Comparison of ENCODE assay signal across 8 cellular contexts in the genomic region with DNA sequence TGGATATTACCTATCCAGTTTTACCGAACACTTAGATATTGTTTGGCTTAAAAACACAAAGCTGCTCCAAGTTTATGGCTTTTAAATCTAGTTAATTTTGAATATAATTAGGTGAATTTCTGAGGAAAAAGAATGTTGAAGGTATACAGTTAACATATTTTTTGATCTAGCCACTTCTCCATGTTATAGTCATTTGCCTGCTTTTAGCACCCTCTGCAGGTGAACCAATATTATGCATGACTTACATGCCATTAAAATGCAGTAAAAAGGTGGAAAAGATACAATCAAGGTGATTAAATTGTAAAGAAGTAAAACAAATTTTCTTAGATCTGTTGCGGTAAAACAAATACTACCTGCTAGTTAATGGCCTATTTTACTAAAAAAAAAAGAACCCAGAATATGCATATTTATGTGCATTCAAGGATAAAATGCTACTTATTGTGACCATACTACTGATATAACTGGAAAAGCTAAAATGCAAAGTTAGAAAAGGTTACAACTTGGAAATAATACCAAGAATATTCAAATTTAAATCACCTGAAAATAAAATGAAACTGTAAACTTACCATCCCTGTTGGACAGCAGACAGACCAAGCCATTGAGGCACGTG.
DNase-seq lines count a peak whose midpoint lies in the region; ATAC-seq, FAIRE-seq and TF ChIP-seq lines count a peak whose summit lies in the region.

No MANE protein-coding gene starts in this region.

- no peak overlapping the region for H3K27ac ChIP-seq in C4-2B
- H3K27ac ChIP-seq in GM23248: no peak overlapping the region
- no peak overlapping the region for H3K27ac ChIP-seq in endothelial cell of umbilical vein (ENCODE audit: insufficient read depth, low read depth, low read length)
- no peak overlapping the region for H3K27ac ChIP-seq in parathyroid adenoma

- WGBS in GM23248 (ENCODE audit: low coverage in 1 of 2, low lambda C conversion rate in 2 of 2, missing lambda C conversion rate in 2 of 2), 2 experiments: 92 to 100% methylated on average over 3 of the region's 3 CpGs

- H3K9me3 ChIP-seq in GM23248 (ENCODE audit: low read depth): no peaks in the 10 kb centered on the region
- H3K9me3 ChIP-seq in endothelial cell of umbilical vein (replicated peaks; ENCODE audit: control insufficient read depth, insufficient read depth, low read length): no peaks in the 10 kb centered on the region
- no peaks in the 10 kb centered on the region for H3K9me3 ChIP-seq in parathyroid adenoma (ENCODE audit: control insufficient read depth, low read length)

- TF ChIP-seq POLR2A in endothelial cell of umbilical vein (IDR thresholded peaks at IDR 0.05; ENCODE audit: low read depth, low read length): no peak

- no peak overlapping the region for H3K9ac ChIP-seq in GM23248
- no peak overlapping the region for H3K9ac ChIP-seq in endothelial cell of umbilical vein (replicated peaks; ENCODE audit: extremely low read depth, insufficient read depth, low read length)
- H3K9ac ChIP-seq in parathyroid adenoma: no peak overlapping the region

- no peaks in the 10 kb centered on the region for H3K9me2 ChIP-seq in GM23248 (ENCODE audit: insufficient read depth)

- H2AFZ ChIP-seq in GM23248: no peak overlapping the region
- H2AFZ ChIP-seq in endothelial cell of umbilical vein (ENCODE audit: low read depth, low read length): no peak overlapping the region
- H2AFZ ChIP-seq in parathyroid adenoma: no peak overlapping the region

- peak; percentile 83 for TF ChIP-seq CTCF in C4-2B (conservative IDR thresholded peaks at IDR 0.05)
- TF ChIP-seq CTCF in endothelial cell of umbilical vein (IDR thresholded peaks at IDR 0.05; ENCODE audit: extremely low read depth in 1 of 2, insufficient read depth in 1 of 2, low read depth in 1 of 2, low read length in 2 of 2): peak; percentile 45 to 47
- TF ChIP-seq CTCF in parathyroid adenoma (IDR thresholded peaks at IDR 0.05): peak; percentile 29

- H3K4me1 ChIP-seq in GM23248 (ENCODE audit: insufficient read depth) (no peaks in the 10 kb centered on the region), endothelial cell of umbilical vein (ENCODE audit: control insufficient read depth, extremely low read depth, insufficient read depth, low read length) (no peaks in the 10 kb centered on the region), parathyroid adenoma (no peaks in the 10 kb centered on the region)

- DNase-seq in GM23248: peak; percentile 45
- peak; percentile 22 for DNase-seq in NCI-H774 (lab: John Stamatoyannopoulos, UW)
- DNase-seq in endothelial cell of umbilical vein (ENCODE audit: low read depth, low spot score): peak; percentile 56
- DNase-seq in UCSD-AML1 (lab: John Stamatoyannopoulos, UW; ENCODE audit: unreplicated experiment): no peak

- ATAC-seq in GM21447 (IDR thresholded peaks at IDR 0.05; ENCODE audit: unreplicated experiment) (no peak), HG03095 (IDR thresholded peaks at IDR 0.05; ENCODE audit: unreplicated experiment) (no peak)

- H3K9me1 ChIP-seq in endothelial cell of umbilical vein (replicated peaks; ENCODE audit: control insufficient read depth, extremely low read depth, insufficient read depth, low read length): no peaks in the 10 kb centered on the region

- H3K4me3 ChIP-seq in GM23248 (no peak overlapping the region), endothelial cell of umbilical vein (replicated peaks in 1 of 3; ENCODE audit: insufficient read depth in 1 of 3, low read depth in 1 of 3, low read length in 3 of 3) (no peak overlapping the region), parathyroid adenoma (ENCODE audit: low read depth, low read length) (no peak overlapping the region)

- dilution Hi-C loops in endothelial cell of umbilical vein (cut with MboI; ENCODE audit: extremely low pct_ligation_motif_present, low sequenced_read_pairs): no loop called here

- in situ Hi-C loops in GM23248 (cut with MboI): no loop called here

- H3K27me3 ChIP-seq in GM23248 (replicated peaks; ENCODE audit: insufficient read depth) (no peaks in the 10 kb centered on the region), endothelial cell of umbilical vein (ENCODE audit: control insufficient read depth in 2 of 2, insufficient read depth in 2 of 2, low read length in 2 of 2) (no peaks in the 10 kb centered on the region), parathyroid adenoma (ENCODE audit: control insufficient read depth, insufficient read depth, low read length) (no peaks in the 10 kb centered on the region)

- CTCF ChIA-PET in endothelial cell of umbilical vein (lab: Charles Lee): interaction anchor here (0.6 to 2.0 kb wide), 18 partner anchors 9 to 602 kb away, joined by 3 to 16 read pairs (median 4); no protein-coding TSS in a partner anchor

- H4K20me1 ChIP-seq in GM23248 (ENCODE audit: insufficient read depth) (no peaks in the 10 kb centered on the region), endothelial cell of umbilical vein (replicated peaks; ENCODE audit: control insufficient read depth, extremely low read depth, insufficient read depth, low read length) (no peaks in the 10 kb centered on the region)

- H3K79me2 ChIP-seq in GM23248 (ENCODE audit: insufficient read depth): no peaks in the 10 kb centered on the region
- H3K79me2 ChIP-seq in endothelial cell of umbilical vein (ENCODE audit: control insufficient read depth, insufficient read depth, low read length): no peaks in the 10 kb centered on the region
- no peaks in the 10 kb centered on the region for H3K79me2 ChIP-seq in parathyroid adenoma

- POLR2A ChIA-PET in endothelial cell of umbilical vein (lab: Charles Lee): no interaction called here

- H3K4me2 ChIP-seq in GM23248 (ENCODE audit: unreplicated experiment) (no peak overlapping the region), endothelial cell of umbilical vein (ENCODE audit: insufficient read depth, low read length) (no peak overlapping the region), parathyroid adenoma (ENCODE audit: low read length) (no peak overlapping the region)

- peaks cover 26% of the 10 kb centered on the region; the same call in 1 of the 2 replicates for H3K36me3 ChIP-seq in GM23248 (ENCODE audit: low read depth)
- peaks cover 0 to 1% of the 10 kb centered on the region in 2 experiments for H3K36me3 ChIP-seq in endothelial cell of umbilical vein (ENCODE audit: control insufficient read depth in 2 of 2, extremely low read depth in 1 of 2, insufficient read depth in 2 of 2, low read length in 2 of 2)
- H3K36me3 ChIP-seq in parathyroid adenoma (ENCODE audit: control insufficient read depth, insufficient read depth, low read length): no peaks in the 10 kb centered on the region

- FAIRE-seq in endothelial cell of umbilical vein (lab: Jason Lieb, UNC): peak; percentile 67

- intact Hi-C loops in endothelial cell of umbilical vein (cut with micrococcal nuclease): loop anchor here (1.0 to 10.0 kb wide), 6 partner anchors 105 to 602 kb away; partner anchors contain the start of gene TBCA

- no TSS peak for BruUV-seq in endothelial cell of umbilical vein (replicated peaks; lab: Mats Ljungman, UMichigan)

- no peaks in the 10 kb centered on the region for H3F3A ChIP-seq in GM23248 (ENCODE audit: insufficient read depth)

TF ChIP-seq in endothelial cell of umbilical vein, 7 proteins besides CTCF, POLR2A, EP300 and RAD21:
- no peak for TF ChIP-seq MYC (IDR thresholded peaks at IDR 0.05; ENCODE audit: low read depth, low read length)
- TF ChIP-seq, protein P1, sequence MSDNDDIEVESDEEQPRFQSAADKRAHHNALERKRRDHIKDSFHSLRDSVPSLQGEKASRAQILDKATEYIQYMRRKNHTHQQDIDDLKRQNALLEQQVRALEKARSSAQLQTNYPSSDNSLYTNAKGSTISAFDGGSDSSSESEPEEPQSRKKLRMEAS (IDR thresholded peaks at IDR 0.05; ENCODE audit: insufficient read depth, insufficient read length): no peak
- TF ChIP-seq GATA2 (IDR thresholded peaks at IDR 0.05; ENCODE audit: insufficient read depth, insufficient read length, low read depth, low read length): no peak
- TF ChIP-seq EZH2 (IDR thresholded peaks at IDR 0.05; ENCODE audit: borderline replicate concordance, low read depth, low read length, severe bottlenecking): no peak
- TF ChIP-seq JUN (IDR thresholded peaks at IDR 0.05; ENCODE audit: borderline replicate concordance, insufficient read depth, insufficient read length, low read depth): no peak
- no peak for TF ChIP-seq FOS (IDR thresholded peaks at IDR 0.05; ENCODE audit: borderline replicate concordance, insufficient read depth, low read length)
- TF ChIP-seq POLR2AphosphoS5 (IDR thresholded peaks at IDR 0.05; ENCODE audit: insufficient read depth, low read depth, low read length): no peak

Comparison
In these comparisons a context has a peak if more than half of its experiments do, and no peak if none do; other contexts are left out.
1. CTCF ChIP-seq: peak in every context shown above with its lines; median percentile 83 in C4-2B; 46 in endothelial cell of umbilical vein; 29 in parathyroid adenoma.